Comparison of ENCODE assay signal across 12 cellular contexts in genomic region chr5:59685806-59686205, GRCh38.
DNase-seq lines count a peak whose midpoint lies in the region; ATAC-seq and TF ChIP-seq lines count a peak whose summit lies in the region.
"Had no signal": no experiment of that assay in that cellular context is flagged by ENCODE, and none has a peak within 500 bp of the region (broad histone marks: within the 10 kb centered on the region; RNA-seq: fewer than 3 reads in every experiment).

No MANE protein-coding gene starts in this region.

- CTCF ChIA-PET in Calu3 (lab: Charles Lee) = no interaction called here
- CTCF ChIA-PET in activated CD4-positive, alpha-beta T cell treated with anti-CD3 and anti-CD28 coated beads for 36 hours (lab: Charles Lee) = no interaction called here

- no peak for DNase-seq in glutamatergic neuron
- DNase-seq in Calu3 = no peak
- DNase-seq in activated CD4-positive, alpha-beta T cell treated with anti-CD3 and anti-CD28 coated beads for 36 hours = no peak
- no peak for DNase-seq in NOMO-1 (lab: John Stamatoyannopoulos, UW; ENCODE audit: unreplicated experiment in 2 of 2)
- DNase-seq in mucosa of gallbladder (ENCODE audit: low spot score) = no peak
- DNase-seq: activated naive CD4-positive, alpha-beta T cell treated with anti-CD3 and anti-CD28 coated beads, Interleukin-2, amount 50 U/mL, for 16 hours; NCI-H226; stimulated activated CD4-positive, alpha-beta T cell treated with anti-CD3 and anti-CD28 coated beads, Interleukin-4, amount 100 ng/mL, for 1 hour had no signal

- POLR2A ChIA-PET in activated CD4-positive, alpha-beta T cell treated with anti-CD3 and anti-CD28 coated beads for 36 hours (lab: Charles Lee) = no interaction called here

- TF ChIP-seq CTCF in glutamatergic neuron (IDR thresholded peaks at IDR 0.05; ENCODE audit: partially characterized antibody, unreplicated experiment) (no peak), Calu3 (IDR thresholded peaks at IDR 0.05; ENCODE audit: unreplicated experiment) (no peak)

- H3K27me3 Mint-ChIP-seq in glutamatergic neuron (ENCODE audit: unreplicated experiment) = peaks cover 2% of the 10 kb centered on the region
- no peaks in the 10 kb centered on the region for H3K27me3 Mint-ChIP-seq in Calu3 (ENCODE audit: unreplicated experiment)
- no peaks in the 10 kb centered on the region for H3K27me3 Mint-ChIP-seq in activated CD4-positive, alpha-beta T cell treated with anti-CD3 and anti-CD28 coated beads for 36 hours

- H3K4me1 Mint-ChIP-seq in glutamatergic neuron (ENCODE audit: low read depth, unreplicated experiment) = peaks cover 12% of the 10 kb centered on the region
- H3K4me1 Mint-ChIP-seq in Calu3 (ENCODE audit: low read depth, unreplicated experiment) = no peaks in the 10 kb centered on the region
- H3K4me1 Mint-ChIP-seq in activated CD4-positive, alpha-beta T cell treated with anti-CD3 and anti-CD28 coated beads for 36 hours = no peaks in the 10 kb centered on the region

- no TSS peak for BruUV-seq in Calu3 (replicated peaks; lab: Mats Ljungman, UMichigan)

- H3K27ac Mint-ChIP-seq in glutamatergic neuron (ENCODE audit: unreplicated experiment) = peak overlapping the region; percentile 10
- no peak overlapping the region for H3K27ac Mint-ChIP-seq in Calu3 (ENCODE audit: unreplicated experiment)
- no peak overlapping the region for H3K27ac Mint-ChIP-seq in activated CD4-positive, alpha-beta T cell treated with anti-CD3 and anti-CD28 coated beads for 36 hours

- H3K36me3 Mint-ChIP-seq in glutamatergic neuron (ENCODE audit: unreplicated experiment) (no peaks in the 10 kb centered on the region), Calu3 (ENCODE audit: insufficient read depth, unreplicated experiment) (no peaks in the 10 kb centered on the region)
- no peaks in the 10 kb centered on the region for H3K36me3 Mint-ChIP-seq in activated CD4-positive, alpha-beta T cell treated with anti-CD3 and anti-CD28 coated beads for 36 hours (ENCODE audit: low read depth)

- H3K9me3 Mint-ChIP-seq in glutamatergic neuron (ENCODE audit: unreplicated experiment) (no peaks in the 10 kb centered on the region), Calu3 (ENCODE audit: low read depth, unreplicated experiment) (no peaks in the 10 kb centered on the region)
- no peaks in the 10 kb centered on the region for H3K9me3 Mint-ChIP-seq in activated CD4-positive, alpha-beta T cell treated with anti-CD3 and anti-CD28 coated beads for 36 hours (ENCODE audit: low read depth)

- peak; percentile 67 for ATAC-seq in GM18499 (IDR thresholded peaks at IDR 0.05; ENCODE audit: insufficient read depth, unreplicated experiment)
- peak; percentile 84 for ATAC-seq in GM21526 (IDR thresholded peaks at IDR 0.05; ENCODE audit: low FRiP score, unreplicated experiment)
- ATAC-seq in HG03565 (IDR thresholded peaks at IDR 0.05; ENCODE audit: unreplicated experiment) = peak; percentile 73
- ATAC-seq in activated CD4-positive, alpha-beta T cell treated with anti-CD3 and anti-CD28 coated beads for 36 hours = no peak
- ATAC-seq: esophagus mucosa had no signal

- intact Hi-C loops in Calu3 (cut with micrococcal nuclease; ENCODE audit: unreplicated experiment) = no loop called here
- intact Hi-C loops in activated CD4-positive, alpha-beta T cell treated with anti-CD3 and anti-CD28 coated beads for 36 hours (cut with DNase I, micrococcal nuclease) = no loop called here

- no peak overlapping the region for H3K4me3 Mint-ChIP-seq in glutamatergic neuron (ENCODE audit: unreplicated experiment)
- no peak overlapping the region for H3K4me3 Mint-ChIP-seq in Calu3 (ENCODE audit: low read depth, unreplicated experiment)
- no peak overlapping the region for H3K4me3 Mint-ChIP-seq in activated CD4-positive, alpha-beta T cell treated with anti-CD3 and anti-CD28 coated beads for 36 hours
